In genomic region chr9:129527955-129528354, GRCh38 we compare ENCODE assay signal across 2 cellular contexts.
DNase-seq lines count a peak whose midpoint lies in the region; TF ChIP-seq lines count a peak whose summit lies in the region.
"Not testable (repeated sequence)": the region's sequence is repeated elsewhere in the genome, so short reads cannot be mapped to it uniquely, and the experiment has no call there.

No MANE protein-coding gene starts in this region.

- intact Hi-C loops in posterior vena cava (cut with DNase I) = not testable (repeated sequence)

- not testable (repeated sequence) for H3K36me3 ChIP-seq in HEK293 (ENCODE audit: control insufficient read depth in 2 of 2, insufficient read depth in 1 of 2, low read length in 2 of 2)

- H3K9me3 ChIP-seq in HEK293 (ENCODE audit: control insufficient read depth, insufficient read depth, low read depth, low read length) = not testable (repeated sequence)

- not testable (repeated sequence) for H3K4me3 ChIP-seq in HEK293 (ENCODE audit: low read depth, low read length)

- CTCF ChIA-PET in HEK293 (lab: Yijun Ruan, JAX) = interaction anchor here (0.7 kb wide), 1 partner anchor 35 kb away, joined by 4 read pairs; no protein-coding TSS in a partner anchor

- TF ChIP-seq CTCF in HEK293 (tag by site-specific recombination; IDR thresholded peaks at IDR 0.05) = not testable (repeated sequence)

- H3K27ac ChIP-seq in HEK293 (ENCODE audit: extremely low read depth, low read depth, low read length) = not testable (repeated sequence)

- H3K4me1 ChIP-seq in HEK293 (ENCODE audit: control insufficient read depth, insufficient read depth, low read length) = not testable (repeated sequence)

- POLR2A ChIA-PET in HEK293 (lab: Yijun Ruan, JAX) = interaction anchor here (0.8 kb wide), 1 partner anchor 11 kb away, joined by 4 read pairs; no protein-coding TSS in a partner anchor

- peak; percentile 15 for DNase-seq in posterior vena cava (ENCODE audit: low spot score)

TF ChIP-seq in HEK293, 187 proteins besides CTCF, POLR2A, EP300 and RAD21:
- peak; percentile 58 for TF ChIP-seq SETDB1 (IDR thresholded peaks at IDR 0.05; ENCODE audit: insufficient read length, low read length)
- TF ChIP-seq ZNF280D (tag by site-specific recombination; IDR thresholded peaks at IDR 0.05) = peak; percentile 91
